1 cellular context compared by ENCODE assay signal in genomic region chr3:189288348-189289235, GRCh38.
TF ChIP-seq lines count a peak whose summit lies in the region.

No MANE protein-coding gene starts in this region.

TF ChIP-seq in GM12878, 131 proteins besides CTCF, POLR2A, EP300 and RAD21 (continued from another document and continues in another):
- TF ChIP-seq RELB (IDR thresholded peaks at IDR 0.05; ENCODE audit: low read depth) (0 out of 2 replicates have a peak, but pooled peaks have one; percentile 26), CUX1 (IDR thresholded peaks at IDR 0.05; ENCODE audit: insufficient replicate concordance, low read depth, low read length) (peak; percentile 83), YBX1 (IDR thresholded peaks at IDR 0.05) (no peak), PKNOX1 (IDR thresholded peaks at IDR 0.05) (peak; percentile 74), JUNB (IDR thresholded peaks at IDR 0.05) (peak; percentile 87), LARP7 (IDR thresholded peaks at IDR 0.05) (no peak), BCL3 (IDR thresholded peaks at IDR 0.05; ENCODE audit: borderline replicate concordance, insufficient read depth, low read depth, low read length, poor library complexity, severe bottlenecking) (no peak), CREB1 (IDR thresholded peaks at IDR 0.05; ENCODE audit: low read depth) (peak; percentile 49; the same call in 1 of the 2 replicates), ESRRA (IDR thresholded peaks at IDR 0.05; ENCODE audit: low read length) (0 out of 2 replicates have a peak, but pooled peaks have one; percentile 67), SMAD1 (IDR thresholded peaks at IDR 0.05; ENCODE audit: low read depth, partially characterized antibody) (no peak), NKRF (conservative IDR thresholded peaks at IDR 0.05) (no peak), SIN3A (IDR thresholded peaks at IDR 0.05; ENCODE audit: low read depth, low read length) (no peak), HDAC6 (IDR thresholded peaks at IDR 0.05; ENCODE audit: unreplicated experiment) (no peak), WRNIP1 (IDR thresholded peaks at IDR 0.05; ENCODE audit: borderline replicate concordance, low read depth, low read length) (no peak), USF1 (IDR thresholded peaks at IDR 0.05; ENCODE audit: borderline replicate concordance, extremely low read length, insufficient read depth, low read depth, low read length) (no peak), KLF5 (IDR thresholded peaks at IDR 0.05; ENCODE audit: partially characterized antibody) (no peak), PRDM15 (CRISPR knock-in tag; IDR thresholded peaks at IDR 0.05) (no peak), ZNF207 (IDR thresholded peaks at IDR 0.05; ENCODE audit: borderline replicate concordance) (no peak), BMI1 (IDR thresholded peaks at IDR 0.05; ENCODE audit: borderline replicate concordance) (0 out of 2 replicates have a peak, but pooled peaks have one; percentile 26), HCFC1 (IDR thresholded peaks at IDR 0.05; ENCODE audit: low read length) (no peak), RCOR1 (conservative IDR thresholded peaks at IDR 0.05; ENCODE audit: low read depth, low read length) (0 out of 2 replicates have a peak, but pooled peaks have one; percentile 80), MEF2B (IDR thresholded peaks at IDR 0.05; ENCODE audit: partially characterized antibody, poor library complexity, severe bottlenecking) (peak; percentile 75), TAF1 (IDR thresholded peaks at IDR 0.05; ENCODE audit: borderline replicate concordance, low read depth, low read length) (no peak), CHD1 (IDR thresholded peaks at IDR 0.05; ENCODE audit: low read depth, low read length) (no peak), ZZZ3 (IDR thresholded peaks at IDR 0.05; ENCODE audit: control insufficient read depth, insufficient read length, low read depth) (no peak), CBX5 (IDR thresholded peaks at IDR 0.05; ENCODE audit: low read depth) (no peak), CBX3 (IDR thresholded peaks at IDR 0.05; ENCODE audit: borderline replicate concordance, low read depth) (no peak), MYC (IDR thresholded peaks at IDR 0.05; ENCODE audit: insufficient read depth, insufficient read length, insufficient replicate concordance, low read length, severe bottlenecking) (no peak), ATF2 (IDR thresholded peaks at IDR 0.05; ENCODE audit: low read length) (peak; percentile 86), ZNF24 (IDR thresholded peaks at IDR 0.05) (no peak), BRCA1 (IDR thresholded peaks at IDR 0.05; ENCODE audit: low read depth, low read length) (no peak), ZBTB11 (CRISPR knock-in tag; IDR thresholded peaks at IDR 0.05) (no peak), NBN (IDR thresholded peaks at IDR 0.05) (no peak)
